ENCODE assay signal across 23 cellular contexts in genomic region chr2:200336980-200337615, GRCh38. TPM values are rescaled to one million over a fixed set of nuclear protein-coding genes. Genes with fewer than 3 reads are reported as not detected.
DNase-seq lines count a peak whose midpoint lies in the region; ATAC-seq and TF ChIP-seq lines count a peak whose summit lies in the region.
"Had no signal": no experiment of that assay in that cellular context is flagged by ENCODE, and none has a peak within 500 bp of the region (broad histone marks: within the 10 kb centered on the region; RNA-seq: fewer than 3 reads in every experiment).

No MANE protein-coding gene starts in this region.

- ATAC-seq in Right ventricle myocardium inferior (no peak), HG02981 (IDR thresholded peaks at IDR 0.05; ENCODE audit: unreplicated experiment) (no peak)
- no peak for ATAC-seq in activated CD8-positive, alpha-beta T cell treated with anti-CD3 and anti-CD28 coated beads, Interleukin-2, amount 10 ng/mL, durations not matched to agents 7 days and 5 days
- ATAC-seq: activated CD4-positive, CD25-positive, alpha-beta regulatory T cell treated with anti-CD3 and anti-CD28 coated beads, Interleukin-2, amount 50 U/mL, for 24 hours; activated T-helper 17 cell treated with anti-CD3 and anti-CD28 coated beads, Interleukin-2, amount 50 U/mL, for 72 hours; GM12878 had no signal

- H3K4me3 ChIP-seq in left ventricle myocardium inferior (no peak overlapping the region), breast epithelium (no peak overlapping the region)
- H3K4me3 ChIP-seq: BLaER1, colonic mucosa, GM12878, SJCRH30 had no signal

- H3K9me3 ChIP-seq in left ventricle myocardium inferior (replicated peaks) (no peaks in the 10 kb centered on the region), breast epithelium (no peaks in the 10 kb centered on the region)
- H3K9me3 ChIP-seq: colonic mucosa, SJCRH30 had no signal

- peaks cover 65% of the 10 kb centered on the region for H3K4me1 ChIP-seq in left ventricle myocardium inferior
- peaks cover 0 to 7% of the 10 kb centered on the region in 2 donors for H3K4me1 ChIP-seq in breast epithelium
- H3K4me1 ChIP-seq: BLaER1, colonic mucosa, SJCRH30 had no signal

- peaks cover 7% of the 10 kb centered on the region for H3K36me3 Mint-ChIP-seq in chondrocyte (ENCODE audit: low read depth)
- peaks cover 10% of the 10 kb centered on the region for H3K36me3 Mint-ChIP-seq in mesothelial cell of epicardium
- peaks cover 19% of the 10 kb centered on the region for H3K36me3 Mint-ChIP-seq in activated CD4-positive, alpha-beta memory T cell treated with anti-CD3 and anti-CD28 coated beads, Interleukin-2, amount 10 ng/mL, durations not matched to agents 7 days and 5 days (ENCODE audit: low read depth)
- peaks cover 2% of the 10 kb centered on the region for H3K36me3 Mint-ChIP-seq in activated CD8-positive, alpha-beta T cell treated with anti-CD3 and anti-CD28 coated beads, Interleukin-2, amount 10 ng/mL, durations not matched to agents 7 days and 5 days (ENCODE audit: low read depth)
- H3K36me3 Mint-ChIP-seq: naive B cell had no signal

- no peak for TF ChIP-seq POLR2A in breast epithelium (IDR thresholded peaks at IDR 0.05)

- H3K4me3 Mint-ChIP-seq in chondrocyte (ENCODE audit: unreplicated experiment) = no peak overlapping the region
- no peak overlapping the region for H3K4me3 Mint-ChIP-seq in mesothelial cell of epicardium
- H3K4me3 Mint-ChIP-seq in activated CD4-positive, alpha-beta memory T cell treated with anti-CD3 and anti-CD28 coated beads, Interleukin-2, amount 10 ng/mL, durations not matched to agents 7 days and 5 days = no peak overlapping the region
- H3K4me3 Mint-ChIP-seq in activated CD8-positive, alpha-beta T cell treated with anti-CD3 and anti-CD28 coated beads, Interleukin-2, amount 10 ng/mL, durations not matched to agents 7 days and 5 days = no peak overlapping the region
- H3K4me3 Mint-ChIP-seq: activated T-helper 17 cell treated with anti-CD3 and anti-CD28 coated beads, Interleukin-2, amount 50 U/mL, for 72 hours; naive B cell had no signal

- H3K27me3 Mint-ChIP-seq in chondrocyte (ENCODE audit: low read depth) = no peaks in the 10 kb centered on the region
- H3K27me3 Mint-ChIP-seq in mesothelial cell of epicardium (ENCODE audit: low read depth) = no peaks in the 10 kb centered on the region
- H3K27me3 Mint-ChIP-seq in activated CD4-positive, alpha-beta memory T cell treated with anti-CD3 and anti-CD28 coated beads, Interleukin-2, amount 10 ng/mL, durations not matched to agents 7 days and 5 days = no peaks in the 10 kb centered on the region
- no peaks in the 10 kb centered on the region for H3K27me3 Mint-ChIP-seq in activated CD8-positive, alpha-beta T cell treated with anti-CD3 and anti-CD28 coated beads, Interleukin-2, amount 10 ng/mL, durations not matched to agents 7 days and 5 days (ENCODE audit: low read depth)
- H3K27me3 Mint-ChIP-seq: activated T-helper 17 cell treated with anti-CD3 and anti-CD28 coated beads, Interleukin-2, amount 50 U/mL, for 72 hours; naive B cell had no signal

- H3K4me1 Mint-ChIP-seq in chondrocyte (ENCODE audit: low read depth) (peaks cover 66% of the 10 kb centered on the region), mesothelial cell of epicardium (peaks cover 42% of the 10 kb centered on the region)
- H3K4me1 Mint-ChIP-seq in activated CD4-positive, alpha-beta memory T cell treated with anti-CD3 and anti-CD28 coated beads, Interleukin-2, amount 10 ng/mL, durations not matched to agents 7 days and 5 days = peaks cover 29% of the 10 kb centered on the region
- H3K4me1 Mint-ChIP-seq in activated CD8-positive, alpha-beta T cell treated with anti-CD3 and anti-CD28 coated beads, Interleukin-2, amount 10 ng/mL, durations not matched to agents 7 days and 5 days (ENCODE audit: low read depth) = peaks cover 12% of the 10 kb centered on the region
- H3K4me1 Mint-ChIP-seq: activated T-helper 17 cell treated with anti-CD3 and anti-CD28 coated beads, Interleukin-2, amount 50 U/mL, for 72 hours; naive B cell had no signal

- DNase-seq in left ventricle myocardium inferior (no peak), Right ventricle myocardium inferior (ENCODE audit: missing footprints) (no peak), chondrocyte (ENCODE audit: low spot score) (no peak), mesothelial cell of epicardium (ENCODE audit: low spot score in 2 of 2, unreplicated experiment in 2 of 2) (no peak), breast epithelium (ENCODE audit: low spot score in 2 of 2) (no peak)
- no peak for DNase-seq in activated CD4-positive, alpha-beta memory T cell treated with anti-CD3 and anti-CD28 coated beads, Interleukin-2, amount 10 ng/mL, durations not matched to agents 7 days and 5 days
- no peak for DNase-seq in activated CD8-positive, alpha-beta T cell treated with anti-CD3 and anti-CD28 coated beads, Interleukin-2, amount 10 ng/mL, durations not matched to agents 7 days and 5 days
- DNase-seq: amniotic stem cell; colonic mucosa; GDM1; naive B cell; NCI-H1105 treated with DMSO at 0.1 percent for 48 hours; NCI-H69; posterior cingulate gyrus; SJCRH30; small intestine; stimulated activated CD4-positive, alpha-beta T cell treated with anti-CD3 and anti-CD28 coated beads, Interleukin-4, amount 100 ng/mL, for 24 hours had no signal

- CTCF ChIA-PET in activated CD4-positive, alpha-beta memory T cell treated with anti-CD3 and anti-CD28 coated beads, Interleukin-2, amount 10 ng/mL, durations not matched to agents 7 days and 5 days (lab: Charles Lee) = no interaction called here
- CTCF ChIA-PET in activated CD8-positive, alpha-beta T cell treated with anti-CD3 and anti-CD28 coated beads, Interleukin-2, amount 10 ng/mL, durations not matched to agents 7 days and 5 days (lab: Charles Lee) = interaction anchor here (1.3 kb wide), 1 partner anchor 36 kb away, joined by 3 read pairs; no protein-coding TSS in a partner anchor

- H3K9me3 Mint-ChIP-seq in chondrocyte (ENCODE audit: low read depth) (no peaks in the 10 kb centered on the region), mesothelial cell of epicardium (no peaks in the 10 kb centered on the region)
- H3K9me3 Mint-ChIP-seq in activated CD4-positive, alpha-beta memory T cell treated with anti-CD3 and anti-CD28 coated beads, Interleukin-2, amount 10 ng/mL, durations not matched to agents 7 days and 5 days = peaks cover 2% of the 10 kb centered on the region
- H3K9me3 Mint-ChIP-seq in activated CD8-positive, alpha-beta T cell treated with anti-CD3 and anti-CD28 coated beads, Interleukin-2, amount 10 ng/mL, durations not matched to agents 7 days and 5 days (ENCODE audit: insufficient read depth) = no peaks in the 10 kb centered on the region
- H3K9me3 Mint-ChIP-seq: activated T-helper 17 cell treated with anti-CD3 and anti-CD28 coated beads, Interleukin-2, amount 50 U/mL, for 72 hours had no signal

- intact Hi-C loops in left ventricle myocardium inferior (cut with micrococcal nuclease) = no loop called here
- intact Hi-C loops in Right ventricle myocardium inferior (cut with DNase I) = no loop called here
- intact Hi-C loops in breast epithelium (cut with DNase I; ENCODE audit: low total_unique reads) = no loop called here

- no peaks in the 10 kb centered on the region for H3K36me3 ChIP-seq in left ventricle myocardium inferior
- no peaks in the 10 kb centered on the region for H3K36me3 ChIP-seq in breast epithelium
- H3K36me3 ChIP-seq: colonic mucosa had no signal

- POLR2A ChIA-PET in activated CD4-positive, alpha-beta memory T cell treated with anti-CD3 and anti-CD28 coated beads, Interleukin-2, amount 10 ng/mL, durations not matched to agents 7 days and 5 days (lab: Charles Lee) = no interaction called here
- POLR2A ChIA-PET in activated CD8-positive, alpha-beta T cell treated with anti-CD3 and anti-CD28 coated beads, Interleukin-2, amount 10 ng/mL, durations not matched to agents 7 days and 5 days (lab: Charles Lee) = no interaction called here

- H3K27ac ChIP-seq in left ventricle myocardium inferior (replicated peaks) (peak overlapping the region; percentile 21), breast epithelium (peak overlapping the region in 1 of 2 donors; percentile 1)
- H3K27ac ChIP-seq: 22Rv1, BLaER1, colonic mucosa, SJCRH30 had no signal

- H3K27me3 ChIP-seq in left ventricle myocardium inferior (ENCODE audit: low read depth) (no peaks in the 10 kb centered on the region), breast epithelium (no peaks in the 10 kb centered on the region)
- H3K27me3 ChIP-seq: BLaER1, colonic mucosa, SJCRH30 had no signal

- TF ChIP-seq CTCF in left ventricle myocardium inferior (IDR thresholded peaks at IDR 0.05; ENCODE audit: borderline replicate concordance) = no peak
- no peak for TF ChIP-seq CTCF in chondrocyte (IDR thresholded peaks at IDR 0.05)
- TF ChIP-seq CTCF in mesothelial cell of epicardium (IDR thresholded peaks at IDR 0.05; ENCODE audit: unreplicated experiment) = no peak
- no peak for TF ChIP-seq CTCF in breast epithelium (IDR thresholded peaks at IDR 0.05)

- H3K27ac Mint-ChIP-seq in chondrocyte (ENCODE audit: unreplicated experiment) (peak overlapping the region; percentile 49), mesothelial cell of epicardium (peak overlapping the region; percentile 80)
- no peak overlapping the region for H3K27ac Mint-ChIP-seq in activated CD4-positive, alpha-beta memory T cell treated with anti-CD3 and anti-CD28 coated beads, Interleukin-2, amount 10 ng/mL, durations not matched to agents 7 days and 5 days
- H3K27ac Mint-ChIP-seq in activated CD8-positive, alpha-beta T cell treated with anti-CD3 and anti-CD28 coated beads, Interleukin-2, amount 10 ng/mL, durations not matched to agents 7 days and 5 days = no peak overlapping the region
- H3K27ac Mint-ChIP-seq: activated T-helper 17 cell treated with anti-CD3 and anti-CD28 coated beads, Interleukin-2, amount 50 U/mL, for 72 hours; naive B cell had no signal

RNA-seq across cellular contexts. Expression of gene SPATS2L, which starts 30.6 kb away (rescaled TPM):
- 54.9 TPM for total RNA-seq in left ventricle myocardium inferior
- total RNA-seq in Right ventricle myocardium inferior = 89.5 TPM
- total RNA-seq in chondrocyte = 233 to 237 TPM (median 233 TPM) in 3 replicates
- total RNA-seq in mesothelial cell of epicardium = 78.6 to 84.8 TPM (median 83.7 TPM) in 3 replicates
- 10 to 100 TPM; 79.0 to 82.3 TPM for total RNA-seq in activated CD4-positive, alpha-beta memory T cell treated with anti-CD3 and anti-CD28 coated beads, Interleukin-2, amount 10 ng/mL, durations not matched to agents 7 days and 5 days
- total RNA-seq in breast epithelium = 10 to 100 TPM; 61.3 to 67.5 (median 64.5) TPM
- 10 to 100 TPM; 45.5 to 46.5 TPM for total RNA-seq in activated CD8-positive, alpha-beta T cell treated with anti-CD3 and anti-CD28 coated beads, Interleukin-2, amount 10 ng/mL, durations not matched to agents 7 days and 5 days

Comparison
In these comparisons a context has a peak if more than half of its experiments do, and no peak if none do; other contexts are left out.
1. H3K27ac Mint-ChIP-seq: peak in chondrocyte (single experiment) and mesothelial cell of epicardium (single experiment); none in activated CD4-positive, alpha-beta memory T cell treated with anti-CD3 and anti-CD28 coated beads, Interleukin-2, amount 10 ng/mL, durations not matched to agents 7 days and 5 days (single experiment) and activated CD8-positive, alpha-beta T cell treated with anti-CD3 and anti-CD28 coated beads, Interleukin-2, amount 10 ng/mL, durations not matched to agents 7 days and 5 days (single experiment).